23 cellular contexts compared by ENCODE assay signal in the genomic region with DNA sequence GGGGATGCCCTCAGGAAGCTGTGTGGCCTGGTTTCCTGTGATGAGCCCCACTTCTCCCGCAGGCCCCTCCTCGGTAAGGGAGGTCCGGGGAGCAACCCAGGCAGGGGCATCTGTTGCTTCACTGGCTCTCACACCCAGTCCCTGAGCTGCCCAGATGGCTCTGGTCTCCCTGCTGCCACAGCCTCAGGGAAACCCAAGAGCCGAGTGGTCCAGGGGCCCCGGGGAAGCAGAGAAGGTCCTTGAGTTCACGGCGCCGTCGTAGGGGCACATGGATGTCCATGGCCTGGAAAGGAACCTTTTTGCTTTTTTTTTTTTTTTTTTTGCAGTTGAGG. TPM values are rescaled to one million over a fixed set of nuclear protein-coding genes. Genes with fewer than 3 reads are reported as not detected.
"Had no signal": no experiment of that assay in that cellular context is flagged by ENCODE, and none has a peak within 500 bp of the region (broad histone marks: within the 10 kb centered on the region; RNA-seq: fewer than 3 reads in every experiment).

No MANE protein-coding gene starts in this region.

- ATAC-seq: activated CD8-positive, alpha-beta T cell treated with anti-CD3 and anti-CD28 coated beads, Interleukin-2, amount 10 ng/mL, durations not matched to agents 7 days and 5 days; effector memory CD8-positive, alpha-beta T cell; foreskin keratinocyte; left cardiac atrium; lower lobe of right lung had no signal

- DNase-seq: activated CD4-positive, alpha-beta T cell treated with anti-CD3 and anti-CD28 coated beads, Interleukin-2, amount 10 ng/mL, durations not matched to agents 24 days and 14 days; activated CD4-positive, CD25-positive, alpha-beta regulatory T cell; activated CD8-positive, alpha-beta T cell treated with anti-CD3 and anti-CD28 coated beads, Interleukin-2, amount 10 ng/mL, durations not matched to agents 7 days and 5 days; activated effector memory CD4-positive, alpha-beta T cell treated with Interleukin-2 at 50 U/mL for 16 hours; activated T-cell treated with anti-CD3 and anti-CD28 coated beads, Interleukin-2, amount 50 U/mL, for 48 hours; cerebellar nuclear complex; effector memory CD8-positive, alpha-beta T cell; foreskin keratinocyte; hippocampal formation; left cardiac atrium; lower lobe of right lung; occipital lobe; stimulated activated CD4-positive, alpha-beta T cell treated with anti-CD3 and anti-CD28 coated beads, Interleukin-2, amount 100 ng/mL, for 24 hours; stimulated activated naive CD4-positive, alpha-beta T cell treated with Interleukin-2 at 50 U/mL for 16 hours; T-cell had no signal

- H3K27me3 Mint-ChIP-seq: activated naive CD4-positive, alpha-beta T cell treated with anti-CD3 and anti-CD28 coated beads, Interleukin-2, amount 50 U/mL, for 24 hours had no signal

- H3K27ac Mint-ChIP-seq: activated CD4-positive, alpha-beta T cell treated with anti-CD3 and anti-CD28 coated beads, Interleukin-2, amount 10 ng/mL, durations not matched to agents 24 days and 14 days; activated CD8-positive, alpha-beta T cell treated with anti-CD3 and anti-CD28 coated beads, Interleukin-2, amount 10 ng/mL, durations not matched to agents 7 days and 5 days; activated naive CD4-positive, alpha-beta T cell treated with anti-CD3 and anti-CD28 coated beads, Interleukin-2, amount 50 U/mL, for 24 hours; dendritic cell treated with granulocyte-macrophage colony-stimulating factor and Interleukin-4, amounts not matched to agents 40 ng/mL and 50 ng/mL, for 4 days; effector memory CD8-positive, alpha-beta T cell; mesothelial cell of epicardium; T-cell had no signal

- H3K9me3 ChIP-seq: ascending aorta, lower lobe of right lung, tibial nerve, vagina had no signal

- H3K9me3 Mint-ChIP-seq: activated CD4-positive, alpha-beta T cell treated with anti-CD3 and anti-CD28 coated beads, Interleukin-2, amount 10 ng/mL, durations not matched to agents 24 days and 14 days; activated naive CD4-positive, alpha-beta T cell treated with anti-CD3 and anti-CD28 coated beads, Interleukin-2, amount 50 U/mL, for 24 hours; dendritic cell treated with granulocyte-macrophage colony-stimulating factor and Interleukin-4, amounts not matched to agents 40 ng/mL and 50 ng/mL, for 4 days; effector memory CD8-positive, alpha-beta T cell; mesothelial cell of epicardium; natural killer cell treated with Interleukin-12 subunit alpha and Interleukin-12 subunit beta and Interleukin-15 and Interleukin-18, amount 100 ng/mL, for 72 hours; T-cell had no signal

- H3K27ac ChIP-seq: ascending aorta, foreskin keratinocyte, lower lobe of right lung, tibial nerve, vagina had no signal

- H3K27me3 ChIP-seq: ascending aorta, vagina had no signal

- H3K4me1 Mint-ChIP-seq: activated naive CD4-positive, alpha-beta T cell treated with anti-CD3 and anti-CD28 coated beads, Interleukin-2, amount 50 U/mL, for 24 hours; mesothelial cell of epicardium; T-cell had no signal

- H3K4me3 ChIP-seq: ascending aorta, lower lobe of right lung, tibial nerve, vagina had no signal

- H3K4me3 Mint-ChIP-seq: activated CD4-positive, alpha-beta T cell treated with anti-CD3 and anti-CD28 coated beads, Interleukin-2, amount 10 ng/mL, durations not matched to agents 24 days and 14 days; activated CD8-positive, alpha-beta T cell treated with anti-CD3 and anti-CD28 coated beads, Interleukin-2, amount 10 ng/mL, durations not matched to agents 7 days and 5 days; activated naive CD4-positive, alpha-beta T cell treated with anti-CD3 and anti-CD28 coated beads, Interleukin-2, amount 50 U/mL, for 24 hours; dendritic cell treated with granulocyte-macrophage colony-stimulating factor and Interleukin-4, amounts not matched to agents 40 ng/mL and 50 ng/mL, for 4 days; effector memory CD8-positive, alpha-beta T cell; mesothelial cell of epicardium; natural killer cell treated with Interleukin-12 subunit alpha and Interleukin-12 subunit beta and Interleukin-15 and Interleukin-18, amount 100 ng/mL, for 72 hours; T-cell had no signal

- H3K4me1 ChIP-seq: ascending aorta, foreskin keratinocyte, vagina had no signal

- H3K36me3 ChIP-seq: ascending aorta, lower lobe of right lung, tibial nerve, vagina had no signal

RNA-seq across cellular contexts. Expression of a gene that starts 13.3 kb away (rescaled TPM):
- total RNA-seq: activated CD4-positive, alpha-beta T cell treated with anti-CD3 and anti-CD28 coated beads, Interleukin-2, amount 10 ng/mL, durations not matched to agents 24 days and 14 days; activated CD8-positive, alpha-beta T cell treated with anti-CD3 and anti-CD28 coated beads, Interleukin-2, amount 10 ng/mL, durations not matched to agents 7 days and 5 days; ascending aorta; foreskin keratinocyte; mesothelial cell of epicardium; natural killer cell treated with Interleukin-12 subunit alpha and Interleukin-12 subunit beta and Interleukin-15 and Interleukin-18, amount 100 ng/mL, for 72 hours; occipital lobe; T-cell; tibial nerve; vagina had no signal

RNA-seq across cellular contexts. Expression of a gene that starts 16.2 kb away (rescaled TPM):
- total RNA-seq: foreskin keratinocyte, occipital lobe, tibial nerve, vagina had no signal

RNA-seq across cellular contexts. Expression of a gene that starts 31.7 kb away (rescaled TPM):
- total RNA-seq: activated CD4-positive, alpha-beta T cell treated with anti-CD3 and anti-CD28 coated beads, Interleukin-2, amount 10 ng/mL, durations not matched to agents 24 days and 14 days; activated CD8-positive, alpha-beta T cell treated with anti-CD3 and anti-CD28 coated beads, Interleukin-2, amount 10 ng/mL, durations not matched to agents 7 days and 5 days; ascending aorta; fibroblast of lung; foreskin keratinocyte; left cardiac atrium; lower lobe of right lung; mesothelial cell of epicardium; natural killer cell treated with Interleukin-12 subunit alpha and Interleukin-12 subunit beta and Interleukin-15 and Interleukin-18, amount 100 ng/mL, for 72 hours; occipital lobe; tibial nerve; vagina had no signal
